Comparison of ENCODE assay signal across 1 cellular context in genomic region chrX:18983711-18984380, GRCh38.
TF ChIP-seq lines count a peak whose summit lies in the region.

A gene with protein sequence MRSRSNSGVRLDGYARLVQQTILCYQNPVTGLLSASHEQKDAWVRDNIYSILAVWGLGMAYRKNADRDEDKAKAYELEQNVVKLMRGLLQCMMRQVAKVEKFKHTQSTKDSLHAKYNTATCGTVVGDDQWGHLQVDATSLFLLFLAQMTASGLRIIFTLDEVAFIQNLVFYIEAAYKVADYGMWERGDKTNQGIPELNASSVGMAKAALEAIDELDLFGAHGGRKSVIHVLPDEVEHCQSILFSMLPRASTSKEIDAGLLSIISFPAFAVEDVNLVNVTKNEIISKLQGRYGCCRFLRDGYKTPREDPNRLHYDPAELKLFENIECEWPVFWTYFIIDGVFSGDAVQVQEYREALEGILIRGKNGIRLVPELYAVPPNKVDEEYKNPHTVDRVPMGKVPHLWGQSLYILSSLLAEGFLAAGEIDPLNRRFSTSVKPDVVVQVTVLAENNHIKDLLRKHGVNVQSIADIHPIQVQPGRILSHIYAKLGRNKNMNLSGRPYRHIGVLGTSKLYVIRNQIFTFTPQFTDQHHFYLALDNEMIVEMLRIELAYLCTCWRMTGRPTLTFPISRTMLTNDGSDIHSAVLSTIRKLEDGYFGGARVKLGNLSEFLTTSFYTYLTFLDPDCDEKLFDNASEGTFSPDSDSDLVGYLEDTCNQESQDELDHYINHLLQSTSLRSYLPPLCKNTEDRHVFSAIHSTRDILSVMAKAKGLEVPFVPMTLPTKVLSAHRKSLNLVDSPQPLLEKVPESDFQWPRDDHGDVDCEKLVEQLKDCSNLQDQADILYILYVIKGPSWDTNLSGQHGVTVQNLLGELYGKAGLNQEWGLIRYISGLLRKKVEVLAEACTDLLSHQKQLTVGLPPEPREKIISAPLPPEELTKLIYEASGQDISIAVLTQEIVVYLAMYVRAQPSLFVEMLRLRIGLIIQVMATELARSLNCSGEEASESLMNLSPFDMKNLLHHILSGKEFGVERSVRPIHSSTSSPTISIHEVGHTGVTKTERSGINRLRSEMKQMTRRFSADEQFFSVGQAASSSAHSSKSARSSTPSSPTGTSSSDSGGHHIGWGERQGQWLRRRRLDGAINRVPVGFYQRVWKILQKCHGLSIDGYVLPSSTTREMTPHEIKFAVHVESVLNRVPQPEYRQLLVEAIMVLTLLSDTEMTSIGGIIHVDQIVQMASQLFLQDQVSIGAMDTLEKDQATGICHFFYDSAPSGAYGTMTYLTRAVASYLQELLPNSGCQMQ (minus strand): TSS chrX:18984114. CDS start chrX:18983932, 182 bp downstream.

TF ChIP-seq in K562, 482 proteins besides CTCF, POLR2A, EP300 and RAD21 (continued from another document and continues in another):
- TF ChIP-seq ZBTB12 (CRISPR knock-in tag; IDR thresholded peaks at IDR 0.05), result no peak
- peak; percentile 13; the same call in 1 of the 2 replicates for TF ChIP-seq MYC (IDR thresholded peaks at IDR 0.05; ENCODE audit: low read depth, low read length)
- no peak for TF ChIP-seq MYC (CRISPR knock-in tag; IDR thresholded peaks at IDR 0.05; ENCODE audit: borderline replicate concordance, low read depth)
- no peak for TF ChIP-seq POLR2AphosphoS2 (IDR thresholded peaks at IDR 0.05; ENCODE audit: low read length)
- no peak for TF ChIP-seq PCBP2 (IDR thresholded peaks at IDR 0.05; ENCODE audit: low read depth, low read length, poor library complexity, severe bottlenecking)
- no peak for TF ChIP-seq ETS1 (conservative IDR thresholded peaks at IDR 0.05; ENCODE audit: control insufficient read depth, low read depth, low read length)
- TF ChIP-seq, protein P1, sequence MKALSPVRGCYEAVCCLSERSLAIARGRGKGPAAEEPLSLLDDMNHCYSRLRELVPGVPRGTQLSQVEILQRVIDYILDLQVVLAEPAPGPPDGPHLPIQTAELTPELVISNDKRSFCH (CRISPR knock-in tag; IDR thresholded peaks at IDR 0.05), result no peak
- TF ChIP-seq, protein P1 (tag; IDR thresholded peaks at IDR 0.05), result no peak
- no peak for TF ChIP-seq ZNF197 (CRISPR knock-in tag; IDR thresholded peaks at IDR 0.05; ENCODE audit: low read depth)
- no peak for TF ChIP-seq FOXM1 (IDR thresholded peaks at IDR 0.05; ENCODE audit: low read depth)
- no peak for TF ChIP-seq FOXM1 (CRISPR knock-in tag; IDR thresholded peaks at IDR 0.05; ENCODE audit: low read depth)
- no peak for TF ChIP-seq ZKSCAN3 (CRISPR knock-in tag; IDR thresholded peaks at IDR 0.05)
- no peak for TF ChIP-seq NCOA6 (IDR thresholded peaks at IDR 0.05)
- no peak for TF ChIP-seq U2AF2 (optimal IDR thresholded peaks at IDR 0.05; ENCODE audit: low read depth, low read length)
- TF ChIP-seq TCF7L2 (IDR thresholded peaks at IDR 0.05; ENCODE audit: low read depth, low read length), result no peak
- TF ChIP-seq ZBTB1 (CRISPR knock-in tag; IDR thresholded peaks at IDR 0.05; ENCODE audit: borderline replicate concordance, low read depth), result no peak
- no peak for TF ChIP-seq FOXJ3 (CRISPR knock-in tag; IDR thresholded peaks at IDR 0.05)
- TF ChIP-seq HMBOX1 (IDR thresholded peaks at IDR 0.05), result no peak
- TF ChIP-seq ZFP36 (IDR thresholded peaks at IDR 0.05; ENCODE audit: low read depth, low read length, partially characterized antibody), result no peak
- TF ChIP-seq SMAD3 (CRISPR knock-in tag; conservative IDR thresholded peaks at IDR 0.05), result no peak
- TF ChIP-seq DNMT1 (IDR thresholded peaks at IDR 0.05), result no peak
- TF ChIP-seq NELFE (IDR thresholded peaks at IDR 0.05; ENCODE audit: insufficient read depth, insufficient read length), result no peak
- TF ChIP-seq USF1 (CRISPR knock-in tag; IDR thresholded peaks at IDR 0.05), result no peak
- TF ChIP-seq OTX1 (CRISPR knock-in tag; IDR thresholded peaks at IDR 0.05), result no peak
- no peak for TF ChIP-seq UBTF (IDR thresholded peaks at IDR 0.05; ENCODE audit: borderline replicate concordance in 1 of 2, low read depth in 2 of 2, low read length in 2 of 2)
- no peak for TF ChIP-seq NFIX (CRISPR knock-in tag; IDR thresholded peaks at IDR 0.05; ENCODE audit: low read depth)
- TF ChIP-seq BRCA1 (IDR thresholded peaks at IDR 0.05), result no peak
- TF ChIP-seq BRCA1 (CRISPR knock-in tag; IDR thresholded peaks at IDR 0.05), result no peak
- TF ChIP-seq SOX6 (IDR thresholded peaks at IDR 0.05), result no peak
- no peak for TF ChIP-seq ZNF12 (CRISPR knock-in tag; IDR thresholded peaks at IDR 0.05)
- no peak for TF ChIP-seq ZNF3 (CRISPR knock-in tag; IDR thresholded peaks at IDR 0.05)
- TF ChIP-seq KDM2B (CRISPR knock-in tag; IDR thresholded peaks at IDR 0.05), result no peak
- no peak for TF ChIP-seq HES1 (IDR thresholded peaks at IDR 0.05; ENCODE audit: low read depth)
- no peak for TF ChIP-seq ZNF444 (CRISPR knock-in tag; IDR thresholded peaks at IDR 0.05)
- TF ChIP-seq SNIP1 (IDR thresholded peaks at IDR 0.05; ENCODE audit: low read depth), result no peak
- TF ChIP-seq PHF20 (IDR thresholded peaks at IDR 0.05; ENCODE audit: partially characterized antibody), result peak; percentile 35
- TF ChIP-seq ZC3H11A (IDR thresholded peaks at IDR 0.05; ENCODE audit: low read depth, low read length), result no peak
- TF ChIP-seq EGR1 (conservative IDR thresholded peaks at IDR 0.05), result peak; percentile 74
- 0 out of 2 replicates have a peak, but pooled peaks have one; percentile 38 for TF ChIP-seq XRCC5 (IDR thresholded peaks at IDR 0.05; ENCODE audit: low read depth, low read length)
- TF ChIP-seq, protein P2, sequence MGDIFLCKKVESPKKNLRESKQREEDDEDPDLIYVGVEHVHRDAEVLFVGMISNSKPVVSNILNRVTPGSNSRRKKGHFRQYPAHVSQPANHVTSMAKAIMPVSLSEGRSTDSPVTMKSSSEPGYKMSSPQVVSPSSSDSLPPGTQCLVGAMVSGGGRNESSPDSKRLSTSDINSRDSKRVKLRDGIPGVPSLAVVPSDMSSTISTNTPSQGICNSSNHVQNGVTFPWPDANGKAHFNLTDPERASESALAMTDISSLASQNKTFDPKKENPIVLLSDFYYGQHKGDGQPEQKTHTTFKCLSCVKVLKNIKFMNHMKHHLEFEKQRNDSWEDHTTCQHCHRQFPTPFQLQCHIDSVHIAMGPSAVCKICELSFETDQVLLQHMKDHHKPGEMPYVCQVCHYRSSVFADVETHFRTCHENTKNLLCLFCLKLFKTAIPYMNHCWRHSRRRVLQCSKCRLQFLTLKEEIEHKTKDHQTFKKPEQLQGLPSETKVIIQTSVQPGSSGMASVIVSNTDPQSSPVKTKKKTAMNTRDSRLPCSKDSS (IDR thresholded peaks at IDR 0.05; ENCODE audit: low read depth, partially characterized antibody), result no peak
- peak; percentile 73 for TF ChIP-seq CHD2 (IDR thresholded peaks at IDR 0.05; ENCODE audit: low read depth, low read length)
- TF ChIP-seq BHLHE40 (IDR thresholded peaks at IDR 0.05; ENCODE audit: low read length), result no peak
- TF ChIP-seq PHF8 (IDR thresholded peaks at IDR 0.05; ENCODE audit: borderline replicate concordance, low read length), result peak; percentile 57; the same call in 1 of the 2 replicates
- TF ChIP-seq ZNF134 (CRISPR knock-in tag; conservative IDR thresholded peaks at IDR 0.05), result no peak
- no peak for TF ChIP-seq JUN (IDR thresholded peaks at IDR 0.05; ENCODE audit: borderline replicate concordance, low read depth, low read length)
- TF ChIP-seq JUN (CRISPR knock-in tag; IDR thresholded peaks at IDR 0.05; ENCODE audit: borderline replicate concordance), result no peak
- TF ChIP-seq HMG20B (CRISPR knock-in tag; IDR thresholded peaks at IDR 0.05), result no peak
- peak; percentile 3; the same call in 1 of the 2 replicates for TF ChIP-seq RBFOX2 (IDR thresholded peaks at IDR 0.05; ENCODE audit: low read depth, low read length)
- peak; percentile 68 for TF ChIP-seq ZFX (CRISPR knock-in tag; IDR thresholded peaks at IDR 0.05)
- no peak for TF ChIP-seq ZNF140 (CRISPR knock-in tag; IDR thresholded peaks at IDR 0.05)
- TF ChIP-seq ETV5 (CRISPR knock-in tag; IDR thresholded peaks at IDR 0.05; ENCODE audit: low read depth), result no peak
- TF ChIP-seq, protein P3, sequence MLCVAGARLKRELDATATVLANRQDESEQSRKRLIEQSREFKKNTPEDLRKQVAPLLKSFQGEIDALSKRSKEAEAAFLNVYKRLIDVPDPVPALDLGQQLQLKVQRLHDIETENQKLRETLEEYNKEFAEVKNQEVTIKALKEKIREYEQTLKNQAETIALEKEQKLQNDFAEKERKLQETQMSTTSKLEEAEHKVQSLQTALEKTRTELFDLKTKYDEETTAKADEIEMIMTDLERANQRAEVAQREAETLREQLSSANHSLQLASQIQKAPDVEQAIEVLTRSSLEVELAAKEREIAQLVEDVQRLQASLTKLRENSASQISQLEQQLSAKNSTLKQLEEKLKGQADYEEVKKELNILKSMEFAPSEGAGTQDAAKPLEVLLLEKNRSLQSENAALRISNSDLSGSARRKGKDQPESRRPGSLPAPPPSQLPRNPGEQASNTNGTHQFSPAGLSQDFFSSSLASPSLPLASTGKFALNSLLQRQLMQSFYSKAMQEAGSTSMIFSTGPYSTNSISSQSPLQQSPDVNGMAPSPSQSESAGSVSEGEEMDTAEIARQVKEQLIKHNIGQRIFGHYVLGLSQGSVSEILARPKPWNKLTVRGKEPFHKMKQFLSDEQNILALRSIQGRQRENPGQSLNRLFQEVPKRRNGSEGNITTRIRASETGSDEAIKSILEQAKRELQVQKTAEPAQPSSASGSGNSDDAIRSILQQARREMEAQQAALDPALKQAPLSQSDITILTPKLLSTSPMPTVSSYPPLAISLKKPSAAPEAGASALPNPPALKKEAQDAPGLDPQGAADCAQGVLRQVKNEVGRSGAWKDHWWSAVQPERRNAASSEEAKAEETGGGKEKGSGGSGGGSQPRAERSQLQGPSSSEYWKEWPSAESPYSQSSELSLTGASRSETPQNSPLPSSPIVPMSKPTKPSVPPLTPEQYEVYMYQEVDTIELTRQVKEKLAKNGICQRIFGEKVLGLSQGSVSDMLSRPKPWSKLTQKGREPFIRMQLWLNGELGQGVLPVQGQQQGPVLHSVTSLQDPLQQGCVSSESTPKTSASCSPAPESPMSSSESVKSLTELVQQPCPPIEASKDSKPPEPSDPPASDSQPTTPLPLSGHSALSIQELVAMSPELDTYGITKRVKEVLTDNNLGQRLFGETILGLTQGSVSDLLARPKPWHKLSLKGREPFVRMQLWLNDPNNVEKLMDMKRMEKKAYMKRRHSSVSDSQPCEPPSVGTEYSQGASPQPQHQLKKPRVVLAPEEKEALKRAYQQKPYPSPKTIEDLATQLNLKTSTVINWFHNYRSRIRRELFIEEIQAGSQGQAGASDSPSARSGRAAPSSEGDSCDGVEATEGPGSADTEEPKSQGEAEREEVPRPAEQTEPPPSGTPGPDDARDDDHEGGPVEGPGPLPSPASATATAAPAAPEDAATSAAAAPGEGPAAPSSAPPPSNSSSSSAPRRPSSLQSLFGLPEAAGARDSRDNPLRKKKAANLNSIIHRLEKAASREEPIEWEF (CRISPR knock-in tag; IDR thresholded peaks at IDR 0.05), result no peak
